8 cellular contexts compared by ENCODE assay signal in the genomic region with DNA sequence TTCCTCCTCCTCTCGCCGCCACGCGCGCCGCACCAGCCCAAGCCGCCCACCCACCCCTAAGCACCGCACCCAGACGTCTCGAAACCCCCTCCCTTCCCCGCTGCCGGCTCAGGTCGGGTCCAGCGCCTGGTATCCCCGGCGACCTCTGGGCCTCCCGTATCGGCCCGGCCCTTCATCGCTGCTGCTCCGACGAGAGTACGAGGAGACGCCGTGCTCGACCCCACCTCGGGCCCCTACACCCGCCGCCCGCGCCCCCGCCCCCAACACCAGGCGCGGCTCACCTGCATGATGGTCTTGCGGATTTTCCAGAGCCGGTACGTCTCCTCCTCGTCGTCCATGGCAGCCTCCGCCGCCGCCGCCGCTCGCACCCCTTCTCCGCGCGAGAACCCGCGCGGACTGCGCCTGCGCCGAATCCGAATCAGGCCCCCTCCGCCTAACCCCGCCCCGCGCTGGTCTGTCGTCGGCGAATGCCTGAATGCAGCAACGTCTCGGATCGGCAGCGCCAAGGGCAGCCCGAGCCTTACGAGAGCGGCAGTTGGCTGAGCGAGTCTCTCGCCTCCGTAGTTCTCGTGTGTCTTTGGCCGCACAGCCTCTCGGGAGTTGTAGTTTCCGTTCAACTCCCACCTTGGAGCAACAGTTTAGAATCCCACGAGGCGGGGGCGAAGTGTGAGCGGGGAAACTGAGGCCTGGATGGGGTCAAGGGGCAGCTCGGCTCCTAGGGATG. TPM values are rescaled to one million over a fixed set of nuclear protein-coding genes. Genes with fewer than 3 reads are reported as not detected.
DNase-seq lines count a peak whose midpoint lies in the region; ATAC-seq and TF ChIP-seq lines count a peak whose summit lies in the region.

A gene (minus strand): TSS at position 398 of the 724 bp plus-strand sequence. CDS start 60 bp downstream, at position 338.

- peaks cover 9% of the 10 kb centered on the region for H3K9me3 Mint-ChIP-seq in HFFc6
- H3K9me3 Mint-ChIP-seq in activated naive CD4-positive, alpha-beta T cell treated with anti-CD3 and anti-CD28 coated beads, Interleukin-2, amount 50 U/mL, for 72 hours: peaks cover 0 to 6% of the 10 kb centered on the region in 2 donors

- H3K27me3 ChIP-seq in testis: no peaks in the 10 kb centered on the region

- H3K4me3 Mint-ChIP-seq in HFFc6: peak within 1 kb of the TSS; percentile 97

- 0% methylated on average over 5 to 76 of the region's 81 CpGs for WGBS in testis, 2 donors

- H3K27me3 Mint-ChIP-seq in HFFc6 (ENCODE audit: insufficient read depth): no peaks in the 10 kb centered on the region; the same call in none of the 2 replicates

- intact Hi-C loops in testis (cut with DNase I; ENCODE audit: low total_unique reads): no loop called here

- H3K36me3 Mint-ChIP-seq in HFFc6 (ENCODE audit: low read depth): peaks cover 6% of the 10 kb centered on the region
- peaks cover 11 to 14% of the 10 kb centered on the region in 2 donors for H3K36me3 Mint-ChIP-seq in activated naive CD4-positive, alpha-beta T cell treated with anti-CD3 and anti-CD28 coated beads, Interleukin-2, amount 50 U/mL, for 72 hours

- H3K9me3 ChIP-seq in testis: no peaks in the 10 kb centered on the region

- TF ChIP-seq CTCF in HFFc6 (IDR thresholded peaks at IDR 0.05) (no peak), omental fat pad (IDR thresholded peaks at IDR 0.05) (no peak), testis (IDR thresholded peaks at IDR 0.05) (no peak)

- DNase-seq in GM04503 (ENCODE audit: low read depth) (peak; percentile 74), HFFc6 (peak; percentile 98), NCI-H1048 (lab: John Stamatoyannopoulos, UW) (peak; percentile 92), SKM-1 (lab: John Stamatoyannopoulos, UW; ENCODE audit: unreplicated experiment) (peak; percentile 96), glomerular endothelial cell (ENCODE audit: extremely low read depth, low read depth, low spot score) (peak; percentile 87), omental fat pad (ENCODE audit: low spot score) (peak; percentile 85), testis (peak; percentile 99)
- DNase-seq in activated naive CD4-positive, alpha-beta T cell treated with anti-CD3 and anti-CD28 coated beads, Interleukin-2, amount 50 U/mL, for 72 hours (ENCODE audit: low spot score in 2 of 2): peak; percentile 98 to 100

- H3K4me3 ChIP-seq in testis: peak within 1 kb of the TSS; percentile 87 to 92

- peaks cover 41% of the 10 kb centered on the region for H3K4me1 Mint-ChIP-seq in HFFc6 (ENCODE audit: low read depth)

- TF ChIP-seq POLR2A in testis (IDR thresholded peaks at IDR 0.05): no peak

- no peaks in the 10 kb centered on the region for H3K36me3 ChIP-seq in testis (ENCODE audit: low read depth, missing control alignments)

- peaks cover 23% of the 10 kb centered on the region for H3K4me1 ChIP-seq in testis

- peak within 1 kb of the TSS; percentile 80 for H3K27ac Mint-ChIP-seq in HFFc6
- peak within 1 kb of the TSS; percentile 92 to 98 for H3K27ac Mint-ChIP-seq in activated naive CD4-positive, alpha-beta T cell treated with anti-CD3 and anti-CD28 coated beads, Interleukin-2, amount 50 U/mL, for 72 hours

- H3K27ac ChIP-seq in testis: peak within 1 kb of the TSS; percentile 63 to 78

- ATAC-seq in activated naive CD4-positive, alpha-beta T cell treated with anti-CD3 and anti-CD28 coated beads, Interleukin-2, amount 50 U/mL, for 72 hours: peak; percentile 88 to 90
- peak; percentile 86 for ATAC-seq in omental fat pad (ENCODE audit: low FRiP score)

RNA-seq across cellular contexts. Expression of the gene that starts here (rescaled TPM):
- 100 to 1,000 TPM; 224 to 289 (median 250) TPM for total RNA-seq in HFFc6 (2021; fragmentation: NEBNext Ultra II Directional; extraction: Animal tissue kit (Norgen Biotek cat#: 25700))
- total RNA-seq in activated naive CD4-positive, alpha-beta T cell treated with anti-CD3 and anti-CD28 coated beads, Interleukin-2, amount 50 U/mL, for 72 hours: 100 to 1,000 TPM; 248 to 259 TPM
- total RNA-seq in glomerular endothelial cell: 329 and 336 TPM in 2 replicates
- 100 to 1,000 TPM; 151 to 216 (median 188) TPM for total RNA-seq in omental fat pad
- total RNA-seq in testis: 100 to 1,000 TPM in 1 of 2 donors, 10 to 100 TPM in 1; 96.5 to 143 TPM
- 246 TPM for polyA plus RNA-seq in testis (ENCODE audit: insufficient read depth, low read depth, low replicate concordance)

Comparison
In these comparisons a context has a peak if more than half of its experiments do, and no peak if none do; other contexts are left out.
1. Peak in every context shown above with its lines: DNase-seq, ATAC-seq, H3K4me3 ChIP-seq and H3K27ac ChIP-seq.